In the genomic region with DNA sequence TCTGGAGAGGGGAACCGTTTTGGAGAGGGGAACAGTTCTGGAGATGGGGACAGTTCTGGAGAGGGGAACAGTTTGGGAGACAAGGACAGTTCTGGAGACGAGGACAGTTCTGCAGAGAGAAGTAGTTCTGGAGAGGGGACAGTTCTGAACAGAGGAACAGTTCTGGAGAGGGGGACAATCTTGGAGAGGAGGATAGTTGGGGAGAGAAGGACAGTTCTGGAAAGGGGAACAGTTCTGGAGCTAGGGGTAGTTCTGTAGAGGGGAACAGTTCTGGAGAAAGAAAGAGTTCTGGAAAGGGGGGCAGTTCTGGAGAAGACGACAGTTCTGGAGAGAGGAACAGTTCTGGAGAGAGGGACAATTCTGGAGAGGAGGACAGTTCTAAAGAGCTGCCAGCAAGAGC, we compare ENCODE assay signal across 22 cellular contexts.
"Had no signal": no experiment of that assay in that cellular context is flagged by ENCODE, and none has a peak within 500 bp of the region (broad histone marks: within the 10 kb centered on the region; RNA-seq: fewer than 3 reads in every experiment).

No MANE protein-coding gene starts in this region.

- ATAC-seq: effector memory CD8-positive, alpha-beta T cell; esophagus mucosa; foreskin keratinocyte; gastrocnemius medialis; gastroesophageal sphincter; heart left ventricle; heart right ventricle had no signal

- H3K27ac Mint-ChIP-seq: dendritic cell treated with granulocyte-macrophage colony-stimulating factor and Interleukin-4, amounts not matched to agents 40 ng/mL and 50 ng/mL, for 4 days; effector memory CD8-positive, alpha-beta T cell; endodermal cell had no signal

- DNase-seq: colonic mucosa; cortex of kidney; dermis blood vessel endothelial cell; dorsolateral prefrontal cortex; effector CD4-positive, alpha-beta T cell; effector CD8-positive, alpha-beta T cell; effector memory CD4-positive, alpha-beta T cell; effector memory CD8-positive, alpha-beta T cell; endodermal cell; erythroblast; esophagus squamous epithelium; foreskin fibroblast; foreskin keratinocyte; foreskin melanocyte; gastrocnemius medialis; glutamatergic neuron; head of caudate nucleus; heart left ventricle; heart right ventricle had no signal

- H3K9me3 Mint-ChIP-seq: endodermal cell had no signal

- H3K4me1 Mint-ChIP-seq: endodermal cell had no signal

- H3K4me3 Mint-ChIP-seq: dendritic cell treated with granulocyte-macrophage colony-stimulating factor and Interleukin-4, amounts not matched to agents 40 ng/mL and 50 ng/mL, for 4 days; effector memory CD8-positive, alpha-beta T cell; endodermal cell had no signal

- H3K27me3 Mint-ChIP-seq: dendritic cell treated with granulocyte-macrophage colony-stimulating factor and Interleukin-4, amounts not matched to agents 40 ng/mL and 50 ng/mL, for 4 days; effector memory CD8-positive, alpha-beta T cell had no signal
